In the genomic region with DNA sequence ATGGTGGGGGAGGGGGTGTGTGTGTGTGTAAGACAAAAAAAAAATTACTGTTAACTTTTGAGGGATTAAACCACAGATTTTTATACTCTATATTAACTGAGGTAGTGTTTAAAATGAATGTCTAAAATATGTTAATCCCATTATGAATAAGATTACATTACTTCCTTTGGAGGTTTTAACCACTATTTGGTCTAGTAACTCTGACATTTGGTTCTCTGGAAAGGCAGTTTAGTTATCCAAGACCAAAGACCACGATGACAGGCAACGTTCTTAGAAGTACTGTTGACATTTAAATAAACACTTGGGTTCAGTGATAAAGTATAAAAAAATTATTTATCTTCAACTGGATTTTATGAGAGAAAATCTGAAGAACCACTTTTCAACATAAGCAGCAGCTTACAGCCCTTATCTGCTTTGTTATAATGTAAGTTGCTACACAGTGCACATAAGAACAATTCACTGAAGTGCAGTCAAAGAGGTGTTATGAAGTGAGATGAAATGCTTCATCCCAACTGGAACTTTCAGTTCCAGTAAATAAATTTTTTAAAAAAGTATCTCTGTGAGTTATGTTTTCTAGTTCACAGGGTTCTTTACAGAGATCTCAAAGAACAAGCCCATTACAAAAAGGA, we compare ENCODE assay signal across 28 cellular contexts.
A peak's percentile ranks its signal among the peaks of the same experiment; 100 is the strongest.
DNase-seq lines count a peak whose midpoint lies in the region; ATAC-seq, FAIRE-seq and TF ChIP-seq lines count a peak whose summit lies in the region.
"Had no signal": no experiment of that assay in that cellular context is flagged by ENCODE, and none has a peak within 500 bp of the region (broad histone marks: within the 10 kb centered on the region; RNA-seq: fewer than 3 reads in every experiment).

No MANE protein-coding gene starts in this region.

- no peaks in the 10 kb centered on the region for H3K9me3 ChIP-seq in A673 (ENCODE audit: low read depth, low read length, poor library complexity, severe bottlenecking)
- no peaks in the 10 kb centered on the region for H3K9me3 ChIP-seq in T-helper 17 cell (ENCODE audit: control insufficient read depth, low read length, poor library complexity, severe bottlenecking)
- H3K9me3 ChIP-seq in lower lobe of right lung: no peaks in the 10 kb centered on the region
- H3K9me3 ChIP-seq: A549, BE2C, SJCRH30 had no signal

- no peak overlapping the region for H3K4me3 Mint-ChIP-seq in T-helper 17 cell
- H3K4me3 Mint-ChIP-seq: CD14-positive monocyte; CD8-positive, alpha-beta memory T cell had no signal

- H3K36me3 ChIP-seq in A673 (ENCODE audit: insufficient read depth, low read length, poor library complexity, severe bottlenecking): peaks cover 24% of the 10 kb centered on the region
- H3K36me3 ChIP-seq in lower lobe of right lung: peaks cover 82% of the 10 kb centered on the region

- H3K4me3 ChIP-seq in A673 (ENCODE audit: low read depth, low read length, poor library complexity, severe bottlenecking) (no peak overlapping the region), lower lobe of right lung (no peak overlapping the region)
- H3K4me3 ChIP-seq: A549, SJCRH30 had no signal

- POLR2A ChIA-PET in A673 (lab: Charles Lee; ENCODE audit: low non-redundant PET): no interaction called here

- CTCF ChIA-PET in A673 (lab: Charles Lee): no interaction called here

- H3K4me1 Mint-ChIP-seq in T-helper 17 cell: peaks cover 2% of the 10 kb centered on the region
- H3K4me1 Mint-ChIP-seq: CD14-positive monocyte; CD8-positive, alpha-beta memory T cell had no signal

- H3K27ac Mint-ChIP-seq in T-helper 17 cell: peak overlapping the region; percentile 24

- DNase-seq in A673 (ENCODE audit: low spot score) (peak; percentile 41), DMS79 treated with DMSO at 0.1 percent for 48 hours (lab: John Stamatoyannopoulos, UW) (peak; percentile 24), T-helper 17 cell (no peak), lower lobe of right lung (no peak), AG20443 (ENCODE audit: low spot score) (no peak), urothelium cell line (ENCODE audit: low spot score) (no peak)
- no peak for DNase-seq in central memory CD4-positive, alpha-beta T cell
- DNase-seq: BE2C; CD8-positive, alpha-beta memory T cell; DMS 273 treated with DMSO at 0.1 percent for 48 hours; DND-41; Kasumi-1; NCI-H1092 treated with DMSO at 0.1 percent for 48 hours; NCI-H1436 treated with DMSO at 0.1 percent for 48 hours; NCI-H187 treated with DMSO at 0.1 percent for 48 hours; NCI-H2107; NCI-H446 treated with DMSO at 0.1 percent for 48 hours; NCI-H526; NCI-H82; NK-92 treated with Interleukin-12 subunit alpha and Interleukin-12 subunit beta, amount 100 ng/mL, for 24 hours; PC-3; SJCRH30 had no signal

- no peak for FAIRE-seq in urothelium cell line (lab: Jason Lieb, UNC)
- FAIRE-seq: A549, GM12892, GM19239 had no signal

- BruUV-seq in A673 (replicated peaks; lab: Mats Ljungman, UMichigan): no TSS peak

- no peaks in the 10 kb centered on the region for H3K27me3 ChIP-seq in A673 (replicated peaks; ENCODE audit: insufficient read depth, low read depth, low read length, poor library complexity)
- no peaks in the 10 kb centered on the region for H3K27me3 ChIP-seq in lower lobe of right lung (ENCODE audit: low read depth)
- H3K27me3 ChIP-seq: BE2C, SJCRH30 had no signal

- H3K27ac ChIP-seq in A673 (ENCODE audit: low read depth, low read length, poor library complexity, severe bottlenecking) (no peak overlapping the region), lower lobe of right lung (no peak overlapping the region)
- H3K27ac ChIP-seq: A549, SJCRH30 had no signal

- no peak for TF ChIP-seq CTCF in A673 (conservative IDR thresholded peaks at IDR 0.05; ENCODE audit: low read depth, low read length)
- TF ChIP-seq CTCF in lower lobe of right lung (IDR thresholded peaks at IDR 0.05): no peak

- peaks cover 3% of the 10 kb centered on the region for H3K36me3 Mint-ChIP-seq in T-helper 17 cell (ENCODE audit: low read depth)

- intact Hi-C loops in A673 (cut with micrococcal nuclease; ENCODE audit: unreplicated experiment) (no loop called here), lower lobe of right lung (cut with DNase I) (no loop called here)

- ATAC-seq in T-helper 17 cell (no peak), lower lobe of right lung (peak; percentile 35 to 71), HG03432 (IDR thresholded peaks at IDR 0.05; ENCODE audit: unreplicated experiment) (no peak)
- ATAC-seq: A549, PC-3, Right ventricle myocardium inferior had no signal

- H3K4me1 ChIP-seq in A673 (ENCODE audit: insufficient read depth, low read length, poor library complexity, severe bottlenecking): peaks cover 32% of the 10 kb centered on the region
- H3K4me1 ChIP-seq in lower lobe of right lung: no peaks in the 10 kb centered on the region
- H3K4me1 ChIP-seq: A549, BE2C, SJCRH30 had no signal

- H3K27me3 Mint-ChIP-seq in T-helper 17 cell: no peaks in the 10 kb centered on the region
- H3K27me3 Mint-ChIP-seq: CD8-positive, alpha-beta memory T cell had no signal

Comparison
In these comparisons a context has a peak if more than half of its experiments do, and no peak if none do; other contexts are left out.
1. DNase-seq: peak in A673 (single experiment) and DMS79 treated with DMSO at 0.1 percent for 48 hours (single experiment); none in T-helper 17 cell (0 of 3), lower lobe of right lung (single experiment), central memory CD4-positive, alpha-beta T cell (single experiment), AG20443 (single experiment) and urothelium cell line (single experiment).
2. ATAC-seq: peak in lower lobe of right lung (2 of 2); none in T-helper 17 cell (single experiment) and HG03432 (single experiment).